8 cellular contexts compared by ENCODE assay signal in the genomic region with DNA sequence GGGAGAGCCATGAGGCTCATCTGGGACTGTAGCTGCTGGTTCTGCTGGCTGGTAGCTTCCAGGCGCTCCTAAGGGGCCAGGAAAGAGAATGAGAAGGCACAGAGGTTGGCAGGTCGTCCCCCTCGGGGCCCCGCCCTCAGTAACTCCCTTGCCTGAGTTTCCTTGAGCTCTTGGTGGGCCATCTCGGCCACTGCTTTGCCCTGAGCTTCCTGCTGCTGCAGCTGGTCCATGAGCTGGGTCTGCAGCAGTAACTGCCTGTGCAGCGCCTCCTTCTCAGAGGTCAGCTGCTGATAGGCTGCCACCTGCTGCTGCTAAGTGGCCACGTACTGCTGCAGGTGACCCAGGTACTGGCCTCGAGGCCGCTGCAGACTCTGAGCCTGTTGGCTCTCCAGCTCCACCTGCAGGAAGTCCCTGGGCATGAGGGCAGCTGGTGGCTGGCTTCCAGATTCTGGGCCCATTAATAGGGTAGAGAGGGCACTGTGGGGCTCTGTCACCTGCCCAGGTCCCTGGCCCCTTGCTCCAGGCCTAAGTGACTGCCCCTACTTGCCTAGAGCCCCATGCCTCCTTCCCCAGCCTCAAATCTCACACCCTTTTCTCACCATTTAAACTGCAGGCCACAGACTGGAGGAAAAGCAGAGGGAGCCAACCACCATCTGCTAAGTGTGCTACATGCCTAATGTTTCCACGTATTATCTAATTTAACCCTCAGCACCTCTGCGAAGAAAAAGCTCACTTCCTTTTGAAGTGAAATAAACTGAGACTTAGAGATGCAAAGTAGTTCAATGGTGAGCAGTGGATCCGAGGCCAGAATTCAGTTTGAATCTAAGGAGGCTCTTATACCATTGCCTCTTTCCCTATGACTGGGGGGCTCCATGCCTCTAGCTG. TPM values are rescaled to one million over a fixed set of nuclear protein-coding genes. Genes with fewer than 3 reads are reported as not detected.
DNase-seq lines count a peak whose midpoint lies in the region; ATAC-seq, FAIRE-seq and TF ChIP-seq lines count a peak whose summit lies in the region.

No MANE protein-coding gene starts in this region.

- no peak overlapping the region for H4K5ac ChIP-seq in H1 (ENCODE audit: insufficient read length, low read depth, low read length)

- H3K4me1 Mint-ChIP-seq in activated CD4-positive, alpha-beta T cell treated with anti-CD3 and anti-CD28 coated beads, Interleukin-2, amount 10 ng/mL, durations not matched to agents 7 days and 5 days: peaks cover 7% of the 10 kb centered on the region
- H3K4me1 Mint-ChIP-seq in type B pancreatic cell (ENCODE audit: unreplicated experiment): peaks cover 7% of the 10 kb centered on the region

- peak; percentile 65 to 74 for TF ChIP-seq RAD21 in H1 (IDR thresholded peaks at IDR 0.05 in 1 of 2, conservative IDR thresholded peaks at IDR 0.05 in 1 of 2; ENCODE audit: low read depth in 2 of 2, low read length in 2 of 2)

- H3K9ac ChIP-seq in H1 (replicated peaks in 1 of 4; ENCODE audit: extremely low read depth in 1 of 4, low read depth in 3 of 4, low read length in 3 of 4): no peak overlapping the region

- ATAC-seq in GM18511 (IDR thresholded peaks at IDR 0.05; ENCODE audit: unreplicated experiment) (peak; percentile 72), GM18907 (IDR thresholded peaks at IDR 0.05; ENCODE audit: unreplicated experiment) (no peak)

- no peak overlapping the region for H2BK120ac ChIP-seq in H1 (replicated peaks; ENCODE audit: low read depth, low read length)

- 43% methylated on average over 12 of the region's 12 CpGs; no CpG with 5 or more reads in 1 of the 2 experiments for WGBS in H1 (ENCODE audit: extremely low coverage in 1 of 2, insufficient coverage in 1 of 2, insufficient read length in 1 of 2, insufficient replicate concordance in 2 of 2, low coverage in 1 of 2, low lambda C conversion rate in 2 of 2, missing lambda C conversion rate in 1 of 2), 2 experiments

- POLR2A ChIA-PET in A673 (lab: Charles Lee; ENCODE audit: low non-redundant PET) (no interaction called here), H1 (lab: Charles Lee; ENCODE audit: partially characterized antibody) (interaction anchor here (1.2 to 1.9 kb wide), 4 partner anchors 11 to 78 kb away, joined by 4 to 11 read pairs (median 8); a partner anchor contains a TSS)
- POLR2A ChIA-PET in activated CD4-positive, alpha-beta T cell treated with anti-CD3 and anti-CD28 coated beads, Interleukin-2, amount 10 ng/mL, durations not matched to agents 7 days and 5 days (lab: Charles Lee): interaction anchor here (0.5 kb wide), 1 partner anchor 11 kb away, joined by 3 read pairs; no protein-coding TSS in a partner anchor

- no peaks in the 10 kb centered on the region for H3K36me3 Mint-ChIP-seq in activated CD4-positive, alpha-beta T cell treated with anti-CD3 and anti-CD28 coated beads, Interleukin-2, amount 10 ng/mL, durations not matched to agents 7 days and 5 days (ENCODE audit: low read depth)
- no peaks in the 10 kb centered on the region for H3K36me3 Mint-ChIP-seq in type B pancreatic cell

- no peak overlapping the region for H3K4me3 Mint-ChIP-seq in activated CD4-positive, alpha-beta T cell treated with anti-CD3 and anti-CD28 coated beads, Interleukin-2, amount 10 ng/mL, durations not matched to agents 7 days and 5 days
- no peak overlapping the region for H3K4me3 Mint-ChIP-seq in type B pancreatic cell

- peak overlapping the region; percentile 89 for H2AFZ ChIP-seq in H1 (ENCODE audit: low read length)

- no peak overlapping the region for H3K23ac ChIP-seq in H1 (ENCODE audit: insufficient read length)

- no peak overlapping the region for H3K4me3 ChIP-seq in A673 (ENCODE audit: low read depth, low read length, poor library complexity, severe bottlenecking)
- 0 out of 8 replicates have a peak overlapping the region, but pooled peaks of 1 of the 4 experiments have one; percentile 7 for H3K4me3 ChIP-seq in H1 (ENCODE audit: extremely low read depth in 1 of 4, insufficient read depth in 2 of 4, low read depth in 3 of 4, low read length in 4 of 4)

- no peaks in the 10 kb centered on the region for H3K79me1 ChIP-seq in H1 (ENCODE audit: low read depth, low read length)

- intact Hi-C loops in A673 (cut with micrococcal nuclease; ENCODE audit: unreplicated experiment): no loop called here

- H3K27me3 Mint-ChIP-seq in activated CD4-positive, alpha-beta T cell treated with anti-CD3 and anti-CD28 coated beads, Interleukin-2, amount 10 ng/mL, durations not matched to agents 7 days and 5 days: peaks cover 16% of the 10 kb centered on the region
- H3K27me3 Mint-ChIP-seq in type B pancreatic cell: peaks cover 23% of the 10 kb centered on the region

- no peaks in the 10 kb centered on the region for H3K9me3 Mint-ChIP-seq in activated CD4-positive, alpha-beta T cell treated with anti-CD3 and anti-CD28 coated beads, Interleukin-2, amount 10 ng/mL, durations not matched to agents 7 days and 5 days
- H3K9me3 Mint-ChIP-seq in type B pancreatic cell: no peaks in the 10 kb centered on the region

- no peaks in the 10 kb centered on the region for H3K36me3 ChIP-seq in A673 (ENCODE audit: insufficient read depth, low read length, poor library complexity, severe bottlenecking)
- no peaks in the 10 kb centered on the region for H3K36me3 ChIP-seq in H1 (ENCODE audit: control insufficient read depth in 2 of 4, insufficient read depth in 4 of 4, low read length in 3 of 4)

- no peaks in the 10 kb centered on the region for H3K79me2 ChIP-seq in H1 (ENCODE audit: control insufficient read depth in 1 of 2, insufficient read depth in 2 of 2, low read length in 2 of 2)

- no peak overlapping the region for H3K4ac ChIP-seq in H1 (replicated peaks; ENCODE audit: insufficient read length, low read depth, low read length)

- no peaks in the 10 kb centered on the region for H3K23me2 ChIP-seq in H1 (ENCODE audit: low read depth, low read length)

- H3K27ac Mint-ChIP-seq in activated CD4-positive, alpha-beta T cell treated with anti-CD3 and anti-CD28 coated beads, Interleukin-2, amount 10 ng/mL, durations not matched to agents 7 days and 5 days: no peak overlapping the region
- H3K27ac Mint-ChIP-seq in type B pancreatic cell: no peak overlapping the region

- peak overlapping the region in 1 of 2 experiments; percentile 40; a peak in 3 of 4 replicates for H3K4me2 ChIP-seq in H1 (ENCODE audit: insufficient read depth in 1 of 2, low read depth in 2 of 2, low read length in 2 of 2)

- no peak overlapping the region for H3K14ac ChIP-seq in H1 (ENCODE audit: insufficient read length)

- TF ChIP-seq POLR2A in H1 (IDR thresholded peaks at IDR 0.05; ENCODE audit: control extremely low read depth in 1 of 2, low read depth in 2 of 2, low read length in 2 of 2): no peak

- H2BK5ac ChIP-seq in H1 (ENCODE audit: low read depth, low read length): no peak overlapping the region

- CTCF ChIA-PET in A673 (lab: Charles Lee): interaction anchor here (0.6 to 1.2 kb wide), 3 partner anchors 76 to 740 kb away, joined by 5 to 8 read pairs (median 7); no protein-coding TSS in a partner anchor
- CTCF ChIA-PET in activated CD4-positive, alpha-beta T cell treated with anti-CD3 and anti-CD28 coated beads, Interleukin-2, amount 10 ng/mL, durations not matched to agents 7 days and 5 days (lab: Charles Lee): interaction anchor here (1.0 to 2.5 kb wide), 14 partner anchors 8 to 713 kb away, joined by 4 to 11 read pairs (median 6); a partner anchor contains a TSS
- CTCF ChIA-PET in H1 (lab: Charles Lee; ENCODE audit: partially characterized antibody): interaction anchor here (0.6 to 6.6 kb wide), 48 partner anchors 8 to 1577 kb away, joined by 3 to 47 read pairs (median 4); a partner anchor contains a TSS

- TF ChIP-seq EP300 in H1 (IDR thresholded peaks at IDR 0.05; ENCODE audit: borderline replicate concordance in 1 of 2, low read depth in 2 of 2, low read length in 2 of 2): no peak

- H3K9me3 ChIP-seq in A673 (ENCODE audit: low read depth, low read length, poor library complexity, severe bottlenecking) (no peaks in the 10 kb centered on the region), H1 (ENCODE audit: insufficient read depth in 2 of 2, low read depth in 1 of 2, low read length in 1 of 2) (no peaks in the 10 kb centered on the region)

- H2BK12ac ChIP-seq in H1 (ENCODE audit: low read depth, low read length): no peak overlapping the region

- H3K27me3 ChIP-seq in A673 (replicated peaks; ENCODE audit: insufficient read depth, low read depth, low read length, poor library complexity) (no peaks in the 10 kb centered on the region), H1 (replicated peaks in 1 of 4; ENCODE audit: control insufficient read depth in 3 of 4, extremely low read depth in 1 of 4, insufficient read depth in 3 of 4, low read length in 3 of 4) (no peaks in the 10 kb centered on the region; a peak in 1 of 7 replicates)

- H2AK5ac ChIP-seq in H1 (ENCODE audit: low read depth, low read length): no peak overlapping the region

- no peak overlapping the region for H2BK20ac ChIP-seq in H1 (ENCODE audit: low read length)

- no peak overlapping the region for H3K56ac ChIP-seq in H1 (replicated peaks; ENCODE audit: insufficient read length, low read depth, low read length)

- H4K8ac ChIP-seq in H1 (ENCODE audit: extremely low read depth, insufficient read depth, low read length): no peak overlapping the region

- TF ChIP-seq CTCF in A673 (conservative IDR thresholded peaks at IDR 0.05; ENCODE audit: low read depth, low read length) (peak; percentile 68), H1 (IDR thresholded peaks at IDR 0.05; ENCODE audit: control extremely low read depth in 1 of 3, insufficient read depth in 1 of 3, low read depth in 1 of 3, low read length in 3 of 3) (peak; percentile 75 to 88 (median 87)), type B pancreatic cell (conservative IDR thresholded peaks at IDR 0.05) (peak; percentile 73)

- no TSS peak for BruUV-seq in A673 (replicated peaks; lab: Mats Ljungman, UMichigan)

- no peak for FAIRE-seq in H1 (lab: Jason Lieb, UNC)

- H3K18ac ChIP-seq in H1 (ENCODE audit: extremely low read depth, low read length): no peak overlapping the region

- H3K4me1 ChIP-seq in A673 (ENCODE audit: insufficient read depth, low read length, poor library complexity, severe bottlenecking) (no peaks in the 10 kb centered on the region), H1 (replicated peaks in 1 of 4; ENCODE audit: control insufficient read depth in 3 of 4, insufficient read depth in 4 of 4, low read length in 3 of 4) (peaks cover 0 to 3% (median 1%) of the 10 kb centered on the region in 4 experiments; a peak in 3 of 7 replicates)

- H4K20me1 ChIP-seq in H1 (replicated peaks in 1 of 2; ENCODE audit: control insufficient read depth in 1 of 2, insufficient read depth in 2 of 2, low read length in 2 of 2): no peaks in the 10 kb centered on the region

- H4K91ac ChIP-seq in H1 (replicated peaks; ENCODE audit: insufficient read length, low read length): no peak overlapping the region

- DNase-seq in A673 (ENCODE audit: low spot score) (peak; percentile 41), NCI-H2029 (lab: John Stamatoyannopoulos, UW) (peak; percentile 78), H1 (ENCODE audit: low read depth in 1 of 2, low spot score in 2 of 2) (peak; percentile 82 to 94), myocyte (ENCODE audit: low read depth) (peak; percentile 10), type B pancreatic cell (ENCODE audit: extremely low spot score, unreplicated experiment) (no peak)
- DNase-seq in activated CD4-positive, alpha-beta T cell treated with anti-CD3 and anti-CD28 coated beads, Interleukin-2, amount 10 ng/mL, durations not matched to agents 7 days and 5 days: peak; percentile 68

- H3K27ac ChIP-seq in A673 (ENCODE audit: low read depth, low read length, poor library complexity, severe bottlenecking): no peak overlapping the region
- H3K27ac ChIP-seq in H1 (ENCODE audit: low read depth, low read length): no peak overlapping the region

- no peak overlapping the region for H2BK15ac ChIP-seq in H1 (ENCODE audit: low read length)

RNA-seq across cellular contexts. Expression of a gene that starts 10.8 kb away (rescaled TPM):
- 17.7 and 19.5 TPM in 2 replicates for total RNA-seq in A673 (2021)
- total RNA-seq in activated CD4-positive, alpha-beta T cell treated with anti-CD3 and anti-CD28 coated beads, Interleukin-2, amount 10 ng/mL, durations not matched to agents 7 days and 5 days: 10 to 100 TPM; 17.9 to 19.7 TPM
- 17.3 and 18.3 TPM in 2 replicates for total RNA-seq in H1 (2021; fragmentation: NEBNext Ultra II Directional; extraction: Animal tissue kit (Norgen Biotek cat#: 25700))
- 10.9 and 11.8 TPM in 2 replicates for polyA plus RNA-seq in H1 (2011; rRNA removed)
- 13.3 TPM for polyA plus RNA-seq in H1 (2011; cell fraction: cytosol; rRNA removed)
- 25.4 TPM for polyA plus RNA-seq in H1 (2011; cell fraction: nucleus; rRNA removed)
- 16.1 to 25.4 TPM (median 21.5 TPM) in 4 replicates for polyA plus RNA-seq in H1 (2012, experiment 1 of 2)
- polyA plus RNA-seq in H1 (2012, experiment 2 of 2): 7.1 TPM
- polyA plus RNA-seq in H1 (2013, experiment 1 of 2): 12.1 TPM
- 12.8 TPM for polyA plus RNA-seq in H1 (2013, experiment 2 of 2)
- 11.7 and 22.7 TPM in 2 replicates for polyA minus RNA-seq in H1 (2011; rRNA and poly(A)+ RNA removed)
- 14.4 TPM for polyA minus RNA-seq in H1 (2011; cell fraction: cytosol; rRNA and poly(A)+ RNA removed)
- 7.4 TPM for polyA minus RNA-seq in H1 (2011; cell fraction: nucleus; rRNA and poly(A)+ RNA removed)
- total RNA-seq in myocyte: 8.3 and 13.4 TPM in 2 replicates
- polyA plus RNA-seq in myocyte (2012): 10.3 TPM
- 20.2 and 25.5 TPM in 2 replicates for total RNA-seq in type B pancreatic cell (ENCODE audit: low replicate concordance)

RNA-seq across cellular contexts. Expression of a gene that starts 38.8 kb away (rescaled TPM):
- total RNA-seq in A673 (2021) (338 and 339 TPM in 2 replicates), myocyte (8.9 and 14.8 TPM in 2 replicates), type B pancreatic cell (ENCODE audit: low replicate concordance) (54.6 and 101 TPM in 2 replicates)
- total RNA-seq in activated CD4-positive, alpha-beta T cell treated with anti-CD3 and anti-CD28 coated beads, Interleukin-2, amount 10 ng/mL, durations not matched to agents 7 days and 5 days: 100 to 1,000 TPM; 179 to 196 TPM
- 90.7 and 91.4 TPM in 2 replicates for total RNA-seq in H1 (2021; fragmentation: NEBNext Ultra II Directional; extraction: Animal tissue kit (Norgen Biotek cat#: 25700))
- 158 and 181 TPM in 2 replicates for polyA plus RNA-seq in H1 (2011; rRNA removed)
- 151 TPM for polyA plus RNA-seq in H1 (2011; cell fraction: cytosol; rRNA removed)
- polyA plus RNA-seq in H1 (2011; cell fraction: nucleus; rRNA removed): 256 TPM
- polyA plus RNA-seq in H1 (2012, experiment 1 of 2): 99.2 to 109 TPM (median 102 TPM) in 4 replicates
- 15.6 TPM for polyA plus RNA-seq in H1 (2012, experiment 2 of 2)
- 94.1 TPM for polyA plus RNA-seq in H1 (2013, experiment 1 of 2)
- 99.7 TPM for polyA plus RNA-seq in H1 (2013, experiment 2 of 2)
- 144 and 181 TPM in 2 replicates for polyA minus RNA-seq in H1 (2011; rRNA and poly(A)+ RNA removed)
- 73.8 TPM for polyA minus RNA-seq in H1 (2011; cell fraction: cytosol; rRNA and poly(A)+ RNA removed)
- polyA minus RNA-seq in H1 (2011; cell fraction: nucleus; rRNA and poly(A)+ RNA removed): 104 TPM
- polyA plus RNA-seq in myocyte (2012): 5.0 TPM
